In the genomic region with DNA sequence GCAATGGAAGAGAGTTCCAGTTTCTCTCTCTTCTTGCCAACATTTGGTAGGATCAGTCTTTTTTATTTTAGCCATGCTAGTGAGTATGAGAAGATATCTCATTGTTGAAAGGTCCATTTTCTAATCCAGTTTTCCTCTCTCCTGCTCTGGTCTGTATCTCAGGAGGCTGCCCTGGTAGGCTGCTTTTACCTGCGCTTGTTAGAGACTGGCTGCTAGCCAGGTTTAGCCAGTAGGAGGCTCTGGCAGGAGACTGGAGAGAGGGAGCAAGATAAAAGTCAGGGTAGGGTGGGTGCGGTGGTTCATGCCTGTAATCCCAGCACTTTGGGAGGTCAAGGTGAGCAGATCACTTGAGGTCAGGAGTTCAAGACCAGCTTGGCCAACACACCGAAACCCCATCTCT, we compare ENCODE assay signal across 1 cellular context.
TF ChIP-seq lines count a peak whose summit lies in the region.

No MANE protein-coding gene starts in this region.

TF ChIP-seq in SK-N-SH, 30 proteins besides CTCF, POLR2A, EP300 and RAD21 (continued from another document):
- TF ChIP-seq, protein P1, sequence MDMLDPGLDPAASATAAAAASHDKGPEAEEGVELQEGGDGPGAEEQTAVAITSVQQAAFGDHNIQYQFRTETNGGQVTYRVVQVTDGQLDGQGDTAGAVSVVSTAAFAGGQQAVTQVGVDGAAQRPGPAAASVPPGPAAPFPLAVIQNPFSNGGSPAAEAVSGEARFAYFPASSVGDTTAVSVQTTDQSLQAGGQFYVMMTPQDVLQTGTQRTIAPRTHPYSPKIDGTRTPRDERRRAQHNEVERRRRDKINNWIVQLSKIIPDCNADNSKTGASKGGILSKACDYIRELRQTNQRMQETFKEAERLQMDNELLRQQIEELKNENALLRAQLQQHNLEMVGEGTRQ (IDR thresholded peaks at IDR 0.05; ENCODE audit: borderline replicate concordance, low read depth, low read length), result no peak
- TF ChIP-seq FOSL2 (IDR thresholded peaks at IDR 0.05; ENCODE audit: borderline replicate concordance, low read depth), result no peak
- TF ChIP-seq, protein P2, sequence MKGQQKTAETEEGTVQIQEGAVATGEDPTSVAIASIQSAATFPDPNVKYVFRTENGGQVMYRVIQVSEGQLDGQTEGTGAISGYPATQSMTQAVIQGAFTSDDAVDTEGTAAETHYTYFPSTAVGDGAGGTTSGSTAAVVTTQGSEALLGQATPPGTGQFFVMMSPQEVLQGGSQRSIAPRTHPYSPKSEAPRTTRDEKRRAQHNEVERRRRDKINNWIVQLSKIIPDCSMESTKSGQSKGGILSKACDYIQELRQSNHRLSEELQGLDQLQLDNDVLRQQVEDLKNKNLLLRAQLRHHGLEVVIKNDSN (IDR thresholded peaks at IDR 0.05; ENCODE audit: borderline replicate concordance, low read depth), result no peak
- no peak for TF ChIP-seq POLR2AphosphoS5 (IDR thresholded peaks at IDR 0.05; ENCODE audit: low read depth, low read length)
- TF ChIP-seq IRF3 (IDR thresholded peaks at IDR 0.05; ENCODE audit: low read depth, low read length), result no peak
